18 cellular contexts compared by ENCODE assay signal in the genomic region with DNA sequence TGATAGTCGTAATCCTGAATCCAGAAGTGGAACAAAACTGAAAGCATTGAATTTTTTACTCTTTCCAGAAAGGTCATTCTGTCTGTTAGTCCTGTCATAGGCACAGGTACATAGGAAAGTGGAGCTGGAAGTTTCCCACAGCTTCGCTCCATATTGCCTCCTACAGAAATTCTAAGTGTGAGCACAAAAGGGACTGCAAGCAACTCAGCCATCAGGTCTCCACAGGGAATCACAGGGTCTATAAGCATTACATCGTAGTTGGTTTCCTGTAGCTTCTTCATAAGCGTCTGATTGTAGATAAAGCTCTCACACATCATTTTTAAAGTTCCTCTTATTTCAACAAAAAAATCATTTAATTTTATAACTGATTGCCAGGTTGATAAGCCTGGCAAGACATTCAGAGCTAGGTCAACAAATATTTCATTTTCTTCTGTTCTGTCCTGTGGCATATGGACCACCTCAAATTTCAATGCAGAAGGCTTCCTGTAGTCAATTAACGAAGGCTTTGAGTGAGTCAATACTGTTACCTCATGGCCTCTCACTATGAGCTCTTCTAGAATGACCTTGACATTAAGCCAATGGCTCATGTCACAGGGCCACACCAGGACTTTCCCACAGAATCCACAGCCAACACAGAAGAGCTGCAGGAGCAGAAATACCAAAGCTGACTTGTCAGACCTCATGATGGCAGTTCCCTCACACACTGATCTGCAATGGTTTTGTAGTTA. TPM values are rescaled to one million over a fixed set of nuclear protein-coding genes. Genes with fewer than 3 reads are reported as not detected.
DNase-seq lines count a peak whose midpoint lies in the region; ATAC-seq and TF ChIP-seq lines count a peak whose summit lies in the region.
"Had no signal": no experiment of that assay in that cellular context is flagged by ENCODE, and none has a peak within 500 bp of the region (broad histone marks: within the 10 kb centered on the region; RNA-seq: fewer than 3 reads in every experiment).

TSS of gene UGT2A3 (minus strand) at position 727 of the 728 bp plus-strand sequence. CDS start at position 683, 44 bp downstream.

- H3K27me3 ChIP-seq in testis, result no peaks in the 10 kb centered on the region
- H3K27me3 ChIP-seq: gastrocnemius medialis had no signal

- no peak within 1 kb of the TSS for H3K27ac ChIP-seq in testis
- H3K27ac ChIP-seq: C4-2B, gastrocnemius medialis, SK-N-MC had no signal

- H3K4me1 Mint-ChIP-seq in WTC11, result peaks cover 16% of the 10 kb centered on the region
- H3K4me1 Mint-ChIP-seq in nephron progenitor cell, result no peaks in the 10 kb centered on the region
- no peaks in the 10 kb centered on the region for H3K4me1 Mint-ChIP-seq in activated CD4-positive, alpha-beta memory T cell treated with anti-CD3 and anti-CD28 coated beads for 36 hours (ENCODE audit: low read depth)
- H3K4me1 Mint-ChIP-seq: activated naive CD4-positive, alpha-beta T cell treated with anti-CD3 and anti-CD28 coated beads, Interleukin-2, amount 50 U/mL, for 24 hours; natural killer cell had no signal

- H3K4me1 ChIP-seq in testis, result no peaks in the 10 kb centered on the region
- H3K4me1 ChIP-seq: gastrocnemius medialis had no signal

- H3K4me3 ChIP-seq in testis, result no peak within 1 kb of the TSS
- H3K4me3 ChIP-seq: gastrocnemius medialis, SK-N-MC had no signal

- no peak for TF ChIP-seq POLR2A in testis (IDR thresholded peaks at IDR 0.05)

- DNase-seq in WTC11 (ENCODE audit: low spot score) (peak; percentile 11), kidney tubule cell (ENCODE audit: low spot score) (peak; percentile 98), testis (peak; percentile 13), nephron progenitor cell (no peak)
- DNase-seq in activated effector memory CD4-positive, alpha-beta T cell treated with Interleukin-2 at 50 U/mL for 16 hours, result no peak
- no peak for DNase-seq in activated CD4-positive, alpha-beta memory T cell treated with anti-CD3 and anti-CD28 coated beads for 36 hours
- DNase-seq: gastrocnemius medialis, HCEC 1CT, natural killer cell, NCI-H1092 treated with DMSO at 0.1 percent for 48 hours, right cardiac atrium had no signal

- POLR2A ChIA-PET in WTC11 (lab: Charles Lee), result no interaction called here
- POLR2A ChIA-PET in activated CD4-positive, alpha-beta memory T cell treated with anti-CD3 and anti-CD28 coated beads for 36 hours (lab: Charles Lee), result no interaction called here

- H3K27me3 Mint-ChIP-seq in WTC11 (ENCODE audit: low read depth) (no peaks in the 10 kb centered on the region), nephron progenitor cell (ENCODE audit: low read depth, poor library complexity) (no peaks in the 10 kb centered on the region)
- H3K27me3 Mint-ChIP-seq in activated CD4-positive, alpha-beta memory T cell treated with anti-CD3 and anti-CD28 coated beads for 36 hours, result no peaks in the 10 kb centered on the region
- H3K27me3 Mint-ChIP-seq: activated naive CD4-positive, alpha-beta T cell treated with anti-CD3 and anti-CD28 coated beads, Interleukin-2, amount 50 U/mL, for 24 hours; stimulated activated naive CD8-positive, alpha-beta T cell treated with anti-CD3 and anti-CD28 coated beads, Interleukin-15, Interleukin-2, amounts not matched to agents 100 ng/mL and 50 ng/mL, for 24 hours had no signal

- TF ChIP-seq CTCF in WTC11 (IDR thresholded peaks at IDR 0.05) (no peak), testis (IDR thresholded peaks at IDR 0.05) (no peak), nephron progenitor cell (IDR thresholded peaks at IDR 0.05) (no peak)

- no peaks in the 10 kb centered on the region for H3K36me3 ChIP-seq in testis (ENCODE audit: low read depth, missing control alignments)
- H3K36me3 ChIP-seq: gastrocnemius medialis had no signal

- H3K27ac Mint-ChIP-seq in WTC11 (no peak within 1 kb of the TSS), nephron progenitor cell (no peak within 1 kb of the TSS)
- H3K27ac Mint-ChIP-seq in activated CD4-positive, alpha-beta memory T cell treated with anti-CD3 and anti-CD28 coated beads for 36 hours, result no peak within 1 kb of the TSS
- H3K27ac Mint-ChIP-seq: activated naive CD4-positive, alpha-beta T cell treated with anti-CD3 and anti-CD28 coated beads, Interleukin-2, amount 50 U/mL, for 24 hours; natural killer cell; stimulated activated naive CD8-positive, alpha-beta T cell treated with anti-CD3 and anti-CD28 coated beads, Interleukin-15, Interleukin-2, amounts not matched to agents 100 ng/mL and 50 ng/mL, for 24 hours had no signal

- H3K9me3 Mint-ChIP-seq in WTC11, result peaks cover 4% of the 10 kb centered on the region
- H3K9me3 Mint-ChIP-seq in nephron progenitor cell, result no peaks in the 10 kb centered on the region
- H3K9me3 Mint-ChIP-seq in activated CD4-positive, alpha-beta memory T cell treated with anti-CD3 and anti-CD28 coated beads for 36 hours, result no peaks in the 10 kb centered on the region
- H3K9me3 Mint-ChIP-seq: activated naive CD4-positive, alpha-beta T cell treated with anti-CD3 and anti-CD28 coated beads, Interleukin-2, amount 50 U/mL, for 24 hours; stimulated activated naive CD8-positive, alpha-beta T cell treated with anti-CD3 and anti-CD28 coated beads, Interleukin-15, Interleukin-2, amounts not matched to agents 100 ng/mL and 50 ng/mL, for 24 hours had no signal

- WGBS in testis, 2 donors, result 67 to 79% methylated on average over 5 of the region's 5 CpGs

- H3K36me3 Mint-ChIP-seq in WTC11 (no peaks in the 10 kb centered on the region), nephron progenitor cell (ENCODE audit: low read depth) (no peaks in the 10 kb centered on the region)
- H3K36me3 Mint-ChIP-seq in activated CD4-positive, alpha-beta memory T cell treated with anti-CD3 and anti-CD28 coated beads for 36 hours, result no peaks in the 10 kb centered on the region
- H3K36me3 Mint-ChIP-seq: activated naive CD4-positive, alpha-beta T cell treated with anti-CD3 and anti-CD28 coated beads, Interleukin-2, amount 50 U/mL, for 24 hours; natural killer cell had no signal

- intact Hi-C loops in testis (cut with DNase I; ENCODE audit: low total_unique reads), result no loop called here
- intact Hi-C loops in activated CD4-positive, alpha-beta memory T cell treated with anti-CD3 and anti-CD28 coated beads for 36 hours (cut with micrococcal nuclease), result no loop called here

- H3K4me3 Mint-ChIP-seq in WTC11 (no peak within 1 kb of the TSS), nephron progenitor cell (no peak within 1 kb of the TSS)
- H3K4me3 Mint-ChIP-seq in activated CD4-positive, alpha-beta memory T cell treated with anti-CD3 and anti-CD28 coated beads for 36 hours, result no peak within 1 kb of the TSS
- H3K4me3 Mint-ChIP-seq: activated naive CD4-positive, alpha-beta T cell treated with anti-CD3 and anti-CD28 coated beads, Interleukin-2, amount 50 U/mL, for 24 hours; natural killer cell; stimulated activated naive CD8-positive, alpha-beta T cell treated with anti-CD3 and anti-CD28 coated beads, Interleukin-15, Interleukin-2, amounts not matched to agents 100 ng/mL and 50 ng/mL, for 24 hours had no signal

- CTCF ChIA-PET in WTC11 (lab: Charles Lee), result interaction anchor here (1.5 kb wide), 1 partner anchor 45 kb away, joined by 3 read pairs; no protein-coding TSS in a partner anchor
- CTCF ChIA-PET in activated CD4-positive, alpha-beta memory T cell treated with anti-CD3 and anti-CD28 coated beads for 36 hours (lab: Charles Lee), result no interaction called here

- ATAC-seq in HG02678 (IDR thresholded peaks at IDR 0.05; ENCODE audit: unreplicated experiment) (peak; percentile 52), WTC11 (peak; percentile 59; the same call in 1 of the 2 replicates), GM21526 (IDR thresholded peaks at IDR 0.05; ENCODE audit: low FRiP score, unreplicated experiment) (no peak)
- ATAC-seq: gastrocnemius medialis, natural killer cell, right cardiac atrium had no signal

- no peaks in the 10 kb centered on the region for H3K9me3 ChIP-seq in testis
- H3K9me3 ChIP-seq: gastrocnemius medialis had no signal

TF ChIP-seq in WTC11, 78 proteins besides CTCF, POLR2A, EP300 and RAD21:
- TF ChIP-seq ZBTB21 (CRISPR knock-in tag; IDR thresholded peaks at IDR 0.05; ENCODE audit: borderline replicate concordance) (no peak), GABPB1 (CRISPR knock-in tag; IDR thresholded peaks at IDR 0.05) (peak; percentile 74)

RNA-seq across cellular contexts. Expression of gene UGT2A3, which starts in this region (rescaled TPM):
- total RNA-seq in WTC11 (2021) (0.09 to 0.11 TPM (median 0.11 TPM) in 3 replicates), testis (not detected)
- polyA plus RNA-seq in testis (ENCODE audit: insufficient read depth, low read depth, low replicate concordance), result 1.7 TPM
- total RNA-seq in activated CD4-positive, alpha-beta memory T cell treated with anti-CD3 and anti-CD28 coated beads for 36 hours, result not detected
- total RNA-seq: bronchial epithelial cell, natural killer cell, right cardiac atrium had no signal
- polyA plus RNA-seq: right cardiac atrium had no signal

Comparison
In these comparisons a context has a peak if more than half of its experiments do, and no peak if none do; other contexts are left out.
1. Peak in DNase-seq and ATAC-seq in WTC11; RNA of the gene not detected or under 1 TPM.
2. DNase-seq: peak in kidney tubule cell (single experiment) and testis (single experiment); none in nephron progenitor cell (single experiment), activated effector memory CD4-positive, alpha-beta T cell treated with Interleukin-2 at 50 U/mL for 16 hours (single experiment) and activated CD4-positive, alpha-beta memory T cell treated with anti-CD3 and anti-CD28 coated beads for 36 hours (single experiment).